Comparison of ENCODE assay signal across 24 cellular contexts in the genomic region with DNA sequence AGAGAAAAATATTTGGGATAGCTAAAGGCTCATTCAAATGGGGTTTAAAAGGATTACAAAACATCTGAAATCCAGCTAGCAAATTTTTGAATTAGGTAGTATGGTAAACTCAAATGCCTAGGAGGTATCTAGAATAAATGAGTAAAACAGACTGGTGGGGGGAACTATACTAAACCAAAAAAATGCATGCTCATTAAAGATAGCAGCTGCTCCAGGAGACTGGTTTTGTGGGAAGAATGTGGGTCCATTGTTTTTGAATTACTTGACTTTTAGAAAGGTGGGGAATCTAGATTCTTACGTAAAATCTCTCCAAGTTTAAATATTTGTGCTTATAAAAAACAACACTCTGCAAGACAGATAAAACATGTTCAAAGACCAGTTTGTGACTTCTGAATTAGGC.
"Had no signal": no experiment of that assay in that cellular context is flagged by ENCODE, and none has a peak within 500 bp of the region (broad histone marks: within the 10 kb centered on the region; RNA-seq: fewer than 3 reads in every experiment).

No MANE protein-coding gene starts in this region.

- H3K9me3 ChIP-seq: colonic mucosa, lower lobe of right lung, testis, vagina had no signal

- H3K9me3 Mint-ChIP-seq: activated T-helper 17 cell treated with anti-CD3 and anti-CD28 coated beads, Interleukin-2, amount 50 U/mL, for 72 hours; immature natural killer cell had no signal

- H3K4me3 Mint-ChIP-seq: activated T-helper 17 cell treated with anti-CD3 and anti-CD28 coated beads, Interleukin-2, amount 50 U/mL, for 72 hours; immature natural killer cell; naive thymus-derived CD8-positive, alpha-beta T cell; neural progenitor cell; T-helper 2 cell treated with Interferon-gamma antibody and Interleukin-4, amounts not matched to agents 5 μg/mL and 100 μg/mL, for 36 hours had no signal

- H3K36me3 ChIP-seq: colonic mucosa, lower lobe of right lung, neural progenitor cell, spleen, vagina had no signal

- DNase-seq: activated CD4-positive, alpha-beta T cell treated with anti-CD3 and anti-CD28 coated beads for 1 hour; activated CD4-positive, alpha-beta T cell treated with anti-CD3 and anti-CD28 coated beads, Interleukin-2, amount 50 U/mL, for 1 hour; activated T-cell treated with anti-CD3 and anti-CD28 coated beads, Interleukin-2, amount 50 U/mL, for 1 hour; aorta; colonic mucosa; foreskin fibroblast; immature natural killer cell; lower lobe of right lung; naive thymus-derived CD8-positive, alpha-beta T cell; retina; spleen; stimulated activated CD4-positive, alpha-beta T cell treated with anti-CD3 and anti-CD28 coated beads, Interleukin-4, amount 100 ng/mL, for 1 hour; stimulated activated naive CD4-positive, alpha-beta T cell; testis; trophoblast cell had no signal

- H3K27me3 ChIP-seq: colonic mucosa, neural progenitor cell, spleen, testis, vagina had no signal

- H3K4me1 Mint-ChIP-seq: activated T-helper 17 cell treated with anti-CD3 and anti-CD28 coated beads, Interleukin-2, amount 50 U/mL, for 72 hours; immature natural killer cell; naive thymus-derived CD8-positive, alpha-beta T cell; neural progenitor cell had no signal

- H3K4me1 ChIP-seq: colonic mucosa, lower lobe of right lung, neural progenitor cell, spleen, testis, vagina had no signal

- H3K9ac ChIP-seq: neural progenitor cell had no signal

- FAIRE-seq: bronchial epithelial cell had no signal

- H3K36me3 Mint-ChIP-seq: activated naive CD4-positive, alpha-beta T cell treated with anti-CD3 and anti-CD28 coated beads, Interleukin-2, amount 50 U/mL, for 72 hours; immature natural killer cell; neural progenitor cell had no signal

- H3K27ac Mint-ChIP-seq: activated naive CD4-positive, alpha-beta T cell treated with anti-CD3 and anti-CD28 coated beads, Interleukin-2, amount 50 U/mL, for 72 hours; activated T-helper 17 cell treated with anti-CD3 and anti-CD28 coated beads, Interleukin-2, amount 50 U/mL, for 72 hours; immature natural killer cell; naive thymus-derived CD8-positive, alpha-beta T cell; neural progenitor cell; T-helper 2 cell treated with Interferon-gamma antibody and Interleukin-4, amounts not matched to agents 5 μg/mL and 100 μg/mL, for 36 hours had no signal

- H3K4me2 ChIP-seq: neural progenitor cell had no signal

- H3K27ac ChIP-seq: colonic mucosa, epithelial cell of prostate, lower lobe of right lung, neural progenitor cell, spleen, testis, vagina, VCaP had no signal

- ATAC-seq: activated naive CD4-positive, alpha-beta T cell treated with anti-CD3 and anti-CD28 coated beads, Interleukin-2, amount 50 U/mL, for 72 hours; activated T-helper 17 cell treated with anti-CD3 and anti-CD28 coated beads, Interleukin-2, amount 50 U/mL, for 72 hours; left lobe of liver; lower lobe of right lung; naive thymus-derived CD8-positive, alpha-beta T cell had no signal

- H3K4me3 ChIP-seq: colonic mucosa, lower lobe of right lung, neural progenitor cell, spleen, testis, vagina had no signal

- H3K27me3 Mint-ChIP-seq: activated T-helper 17 cell treated with anti-CD3 and anti-CD28 coated beads, Interleukin-2, amount 50 U/mL, for 72 hours; naive thymus-derived CD8-positive, alpha-beta T cell had no signal

- H2AFZ ChIP-seq: neural progenitor cell had no signal
